19 cellular contexts compared by ENCODE assay signal in the genomic region with DNA sequence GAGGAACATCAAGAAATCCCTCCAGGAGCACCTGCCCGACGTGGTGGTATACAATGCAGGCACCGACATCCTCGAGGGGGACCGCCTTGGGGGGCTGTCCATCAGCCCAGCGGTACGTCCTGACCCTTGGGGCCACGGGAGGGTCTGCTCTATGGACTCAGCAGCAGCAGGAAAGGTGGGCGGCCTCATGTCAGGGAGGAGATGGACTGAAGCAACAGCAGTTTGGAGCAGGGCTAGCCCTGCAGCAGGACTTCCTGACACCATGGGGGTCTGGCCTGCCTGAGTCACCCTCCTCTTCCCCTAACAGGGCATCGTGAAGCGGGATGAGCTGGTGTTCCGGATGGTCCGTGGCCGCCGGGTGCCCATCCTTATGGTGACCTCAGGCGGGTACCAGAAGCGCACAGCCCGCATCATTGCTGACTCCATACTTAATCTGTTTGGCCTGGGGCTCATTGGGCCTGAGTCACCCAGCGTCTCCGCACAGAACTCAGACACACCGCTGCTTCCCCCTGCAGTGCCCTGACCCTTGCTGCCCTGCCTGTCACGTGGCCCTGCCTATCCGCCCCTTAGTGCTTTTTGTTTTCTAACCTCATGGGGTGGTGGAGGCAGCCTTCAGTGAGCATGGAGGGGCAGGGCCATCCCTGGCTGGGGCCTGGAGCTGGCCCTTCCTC. TPM values are rescaled to one million over a fixed set of nuclear protein-coding genes. Genes with fewer than 3 reads are reported as not detected.
DNase-seq lines count a peak whose midpoint lies in the region; ATAC-seq and TF ChIP-seq lines count a peak whose summit lies in the region.
"Had no signal": no experiment of that assay in that cellular context is flagged by ENCODE, and none has a peak within 500 bp of the region (broad histone marks: within the 10 kb centered on the region; RNA-seq: fewer than 3 reads in every experiment).

No MANE protein-coding gene starts in this region.

- H3K27me3 Mint-ChIP-seq in WTC11 (ENCODE audit: low read depth), result no peaks in the 10 kb centered on the region
- H3K27me3 Mint-ChIP-seq: activated CD4-positive, alpha-beta T cell treated with anti-CD3 and anti-CD28 coated beads for 36 hours; naive thymus-derived CD4-positive, alpha-beta T cell; progenitor cell of endocrine pancreas had no signal

- CTCF ChIA-PET in WTC11 (lab: Charles Lee), result interaction anchor here (0.8 kb wide), 1 partner anchor 10 kb away, joined by 3 read pairs; no protein-coding TSS in a partner anchor

- 94 to 95% methylated on average over 23 of the region's 23 CpGs for WGBS in heart right ventricle, 2 donors

- H3K36me3 ChIP-seq in heart right ventricle, result peaks cover 0 to 18% (median 0%) of the 10 kb centered on the region in 9 donors
- H3K36me3 ChIP-seq in lower lobe of right lung, result peaks cover 13% of the 10 kb centered on the region

- ATAC-seq in left cardiac atrium (no peak), heart right ventricle (no peak), WTC11 (no peak), lower lobe of right lung (no peak), GM21447 (IDR thresholded peaks at IDR 0.05; ENCODE audit: unreplicated experiment) (no peak)
- ATAC-seq: activated CD4-positive, alpha-beta T cell treated with anti-CD3 and anti-CD28 coated beads for 36 hours; naive thymus-derived CD4-positive, alpha-beta T cell had no signal

- H3K9me3 Mint-ChIP-seq in WTC11, result no peaks in the 10 kb centered on the region
- H3K9me3 Mint-ChIP-seq: CD14-positive monocyte; naive thymus-derived CD4-positive, alpha-beta T cell had no signal

- peaks cover 9% of the 10 kb centered on the region for H3K4me1 Mint-ChIP-seq in WTC11
- H3K4me1 Mint-ChIP-seq: activated CD4-positive, alpha-beta T cell treated with anti-CD3 and anti-CD28 coated beads for 36 hours; CD14-positive monocyte; naive thymus-derived CD4-positive, alpha-beta T cell had no signal

- peak; percentile 21 for DNase-seq in left cardiac atrium
- DNase-seq in heart right ventricle, result no peak
- DNase-seq in WTC11 (ENCODE audit: low spot score), result no peak
- peak; percentile 79 for DNase-seq in islet precursor cell
- DNase-seq in lower lobe of right lung, result no peak
- no peak for DNase-seq in globus pallidus (ENCODE audit: low spot score)
- DNase-seq in activated gamma-delta T cell (lab: John Stamatoyannopoulos, UW), result no peak
- DNase-seq: activated CD4-positive, alpha-beta T cell treated with anti-CD3 and anti-CD28 coated beads for 36 hours; anterior cingulate cortex; DMS53; erythroblast; naive thymus-derived CD4-positive, alpha-beta T cell; NCI-H1694 treated with DMSO at 0.1 percent for 48 hours; NCI-H446 had no signal

- H3K27ac ChIP-seq in heart right ventricle, result no peak overlapping the region
- no peak overlapping the region for H3K27ac ChIP-seq in lower lobe of right lung

- H3K4me3 Mint-ChIP-seq in WTC11, result no peak overlapping the region
- H3K4me3 Mint-ChIP-seq: activated CD4-positive, alpha-beta T cell treated with anti-CD3 and anti-CD28 coated beads for 36 hours; CD14-positive monocyte; naive thymus-derived CD4-positive, alpha-beta T cell had no signal

- H3K4me3 ChIP-seq in heart right ventricle (no peak overlapping the region), lower lobe of right lung (no peak overlapping the region)
- H3K4me3 ChIP-seq: lung, tibial nerve had no signal

- no peak overlapping the region for H3K27ac Mint-ChIP-seq in WTC11
- H3K27ac Mint-ChIP-seq: activated CD4-positive, alpha-beta T cell treated with anti-CD3 and anti-CD28 coated beads for 36 hours; CD14-positive monocyte; progenitor cell of endocrine pancreas had no signal

- intact Hi-C loops in left cardiac atrium (cut with DNase I), result no loop called here
- intact Hi-C loops in heart right ventricle (cut with DNase I), result no loop called here
- intact Hi-C loops in lower lobe of right lung (cut with DNase I), result no loop called here

- no peaks in the 10 kb centered on the region for H3K36me3 Mint-ChIP-seq in WTC11

- peaks cover 0 to 6% (median 0%) of the 10 kb centered on the region in 9 donors for H3K4me1 ChIP-seq in heart right ventricle
- no peaks in the 10 kb centered on the region for H3K4me1 ChIP-seq in lower lobe of right lung

- POLR2A ChIA-PET in WTC11 (lab: Charles Lee), result no interaction called here

- H3K9me3 ChIP-seq in heart right ventricle (no peaks in the 10 kb centered on the region), lower lobe of right lung (no peaks in the 10 kb centered on the region)
- H3K9me3 ChIP-seq: tibial nerve had no signal

- TF ChIP-seq CTCF in heart right ventricle (IDR thresholded peaks at IDR 0.05) (no peak), WTC11 (IDR thresholded peaks at IDR 0.05) (no peak), lower lobe of right lung (IDR thresholded peaks at IDR 0.05) (no peak)

- H3K27me3 ChIP-seq in heart right ventricle (no peaks in the 10 kb centered on the region), lower lobe of right lung (ENCODE audit: low read depth) (no peaks in the 10 kb centered on the region)
- H3K27me3 ChIP-seq: tibial nerve had no signal

TF ChIP-seq in WTC11, 78 proteins besides CTCF, POLR2A, EP300 and RAD21:
- TF ChIP-seq ZNF219 (CRISPR knock-in tag; IDR thresholded peaks at IDR 0.05; ENCODE audit: borderline replicate concordance), result no peak
- TF ChIP-seq, protein P1, sequence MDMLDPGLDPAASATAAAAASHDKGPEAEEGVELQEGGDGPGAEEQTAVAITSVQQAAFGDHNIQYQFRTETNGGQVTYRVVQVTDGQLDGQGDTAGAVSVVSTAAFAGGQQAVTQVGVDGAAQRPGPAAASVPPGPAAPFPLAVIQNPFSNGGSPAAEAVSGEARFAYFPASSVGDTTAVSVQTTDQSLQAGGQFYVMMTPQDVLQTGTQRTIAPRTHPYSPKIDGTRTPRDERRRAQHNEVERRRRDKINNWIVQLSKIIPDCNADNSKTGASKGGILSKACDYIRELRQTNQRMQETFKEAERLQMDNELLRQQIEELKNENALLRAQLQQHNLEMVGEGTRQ (CRISPR knock-in tag; IDR thresholded peaks at IDR 0.05), result peak; percentile 50; the same call in 1 of the 2 replicates

RNA-seq across cellular contexts. Expression of gene HDAC11, which starts 24.2 kb away (rescaled TPM):
- 10 to 100 TPM; 27.6 to 36.0 TPM for total RNA-seq in left cardiac atrium
- total RNA-seq in heart right ventricle, result 10 to 100 TPM; 26.6 to 46.0 (median 33.7) TPM
- 10 to 100 TPM; 15.9 to 21.7 TPM for polyA plus RNA-seq in heart right ventricle
- 11.5 to 12.5 TPM (median 12.0 TPM) in 3 replicates for total RNA-seq in WTC11 (2021)
- 18.2 TPM for total RNA-seq in lower lobe of right lung

RNA-seq across cellular contexts. Expression of gene FBLN2, which starts 44.6 kb away (rescaled TPM):
- 100 to 1,000 TPM; 178 to 256 TPM for total RNA-seq in left cardiac atrium
- 10 to 100 TPM; 35.4 to 78.9 (median 47.0) TPM for total RNA-seq in heart right ventricle
- 10 to 100 TPM; 20.7 to 55.9 TPM for polyA plus RNA-seq in heart right ventricle
- total RNA-seq in WTC11 (2021), result 20.7 to 35.2 TPM (median 31.3 TPM) in 3 replicates
- total RNA-seq in lower lobe of right lung, result 40.8 TPM
- polyA plus RNA-seq: CD14-positive monocyte; naive thymus-derived CD4-positive, alpha-beta T cell had no signal

Comparison
In these comparisons a context has a peak if more than half of its experiments do, and no peak if none do; other contexts are left out.
1. DNase-seq: peak in left cardiac atrium (single experiment) and islet precursor cell (single experiment); none in heart right ventricle (0 of 2), WTC11 (single experiment), lower lobe of right lung (single experiment), globus pallidus (single experiment) and activated gamma-delta T cell (single experiment).